26 cellular contexts compared by ENCODE assay signal in genomic region chr15:81056276-81056675, GRCh38.
"Had no signal": no experiment of that assay in that cellular context is flagged by ENCODE, and none has a peak within 500 bp of the region (broad histone marks: within the 10 kb centered on the region; RNA-seq: fewer than 3 reads in every experiment).

No MANE protein-coding gene starts in this region.

- FAIRE-seq: pancreas had no signal

- H3K27ac Mint-ChIP-seq: activated CD4-positive, alpha-beta memory T cell treated with anti-CD3 and anti-CD28 coated beads, Interleukin-2, amount 10 ng/mL, durations not matched to agents 7 days and 5 days; nephron; type B pancreatic cell had no signal

- H3K4me1 Mint-ChIP-seq: central memory CD8-positive, alpha-beta T cell; nephron had no signal

- DNase-seq: activated CD4-positive, alpha-beta memory T cell treated with anti-CD3 and anti-CD28 coated beads, Interleukin-2, amount 10 ng/mL, durations not matched to agents 7 days and 5 days; activated CD4-positive, alpha-beta T cell treated with anti-CD3 and anti-CD28 coated beads for 48 hours; activated effector memory CD4-positive, alpha-beta T cell treated with anti-CD3 and anti-CD28 coated beads, Interleukin-2, amount 50 U/mL, for 16 hours; activated naive CD4-positive, alpha-beta T cell treated with anti-CD3 and anti-CD28 coated beads, Interleukin-2, amount 50 U/mL, for 16 hours; activated T-cell treated with anti-CD3 and anti-CD28 coated beads for 4 hours; adrenal gland; brain microvascular endothelial cell; colonic mucosa; esophagus squamous epithelium; heart left ventricle; islet precursor cell; left colon; mesenchymal stem cell; pancreas; psoas muscle; stimulated activated CD4-positive, alpha-beta T cell treated with anti-CD3 and anti-CD28 coated beads, Interleukin-4, amount 100 ng/mL, for 24 hours; stimulated activated naive CD4-positive, alpha-beta T cell treated with Interleukin-2 at 50 U/mL for 16 hours; T1000 had no signal

- H3K4me3 Mint-ChIP-seq: activated CD4-positive, alpha-beta memory T cell treated with anti-CD3 and anti-CD28 coated beads, Interleukin-2, amount 10 ng/mL, durations not matched to agents 7 days and 5 days; central memory CD8-positive, alpha-beta T cell; nephron; type B pancreatic cell had no signal

- H3K36me3 Mint-ChIP-seq: type B pancreatic cell had no signal

- H3K9me3 Mint-ChIP-seq: central memory CD8-positive, alpha-beta T cell; nephron; type B pancreatic cell had no signal

- H3K4me1 ChIP-seq: adrenal gland, ascending aorta, colonic mucosa, esophagus squamous epithelium, pancreas, psoas muscle, right atrium auricular region, vagina had no signal

- H3K9me3 ChIP-seq: adrenal gland, ascending aorta, colonic mucosa, esophagus squamous epithelium, neutrophil, pancreas, psoas muscle, vagina had no signal

- H3K27ac ChIP-seq: adrenal gland, ascending aorta, brain microvascular endothelial cell, colonic mucosa, esophagus squamous epithelium, heart left ventricle, neutrophil, pancreas, psoas muscle, right atrium auricular region, thoracic aorta, vagina had no signal

- H3K4me3 ChIP-seq: adrenal gland, ascending aorta, colonic mucosa, esophagus squamous epithelium, heart left ventricle, pancreas, psoas muscle, right atrium auricular region, thoracic aorta, vagina had no signal

- ATAC-seq: heart left ventricle, left colon, pancreas, psoas muscle had no signal

- H3K27me3 Mint-ChIP-seq: type B pancreatic cell had no signal
